In the genomic region with DNA sequence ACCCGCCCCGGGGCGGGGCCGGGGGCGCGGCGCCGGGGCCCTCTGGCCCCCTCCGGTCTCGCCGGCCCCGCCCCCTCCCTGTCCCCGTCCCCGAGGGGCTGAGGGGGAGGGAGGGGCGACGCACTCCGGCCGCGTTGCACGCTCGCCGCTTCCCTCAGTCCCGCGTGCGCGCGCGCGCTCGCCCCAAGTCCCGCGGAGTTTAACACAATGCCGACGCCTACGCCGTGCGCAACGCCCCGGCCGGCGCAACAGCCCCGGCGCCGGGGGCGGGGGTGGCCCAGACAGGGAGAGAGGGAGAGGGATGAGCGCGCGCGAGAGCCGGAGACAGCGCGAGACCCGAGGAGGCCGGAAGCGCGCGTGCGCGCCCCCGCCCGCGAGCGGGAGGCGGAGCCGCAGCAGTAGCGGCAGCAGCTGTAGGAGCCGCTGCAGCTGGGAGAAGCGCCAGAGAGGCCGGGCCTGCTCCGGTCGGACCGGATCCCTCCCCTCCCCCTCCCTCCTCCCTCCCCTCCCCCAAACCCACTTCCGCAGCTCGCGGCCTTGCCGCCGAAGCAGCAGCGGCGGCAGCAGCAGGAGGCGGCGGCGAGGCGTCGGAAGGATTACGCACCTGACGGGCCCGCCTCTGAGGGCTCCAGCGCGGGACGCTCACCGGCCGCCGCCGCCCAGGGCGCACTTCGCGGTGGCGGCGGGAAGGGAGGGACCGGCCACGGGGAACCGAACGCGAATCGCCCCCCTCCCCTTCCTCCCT, we compare ENCODE assay signal across 1 cellular context.
A peak's percentile ranks its signal among the peaks of the same experiment; 100 is the strongest.
TF ChIP-seq lines count a peak whose summit lies in the region.

No MANE protein-coding gene starts in this region.

TF ChIP-seq in K562, 482 proteins besides CTCF, POLR2A, EP300 and RAD21 (continued from another document):
- TF ChIP-seq, protein P1, sequence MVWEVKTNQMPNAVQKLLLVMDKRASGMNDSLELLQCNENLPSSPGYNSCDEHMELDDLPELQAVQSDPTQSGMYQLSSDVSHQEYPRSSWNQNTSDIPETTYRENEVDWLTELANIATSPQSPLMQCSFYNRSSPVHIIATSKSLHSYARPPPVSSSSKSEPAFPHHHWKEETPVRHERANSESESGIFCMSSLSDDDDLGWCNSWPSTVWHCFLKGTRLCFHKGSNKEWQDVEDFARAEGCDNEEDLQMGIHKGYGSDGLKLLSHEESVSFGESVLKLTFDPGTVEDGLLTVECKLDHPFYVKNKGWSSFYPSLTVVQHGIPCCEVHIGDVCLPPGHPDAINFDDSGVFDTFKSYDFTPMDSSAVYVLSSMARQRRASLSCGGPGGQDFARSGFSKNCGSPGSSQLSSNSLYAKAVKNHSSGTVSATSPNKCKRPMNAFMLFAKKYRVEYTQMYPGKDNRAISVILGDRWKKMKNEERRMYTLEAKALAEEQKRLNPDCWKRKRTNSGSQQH (CRISPR knock-in tag; IDR thresholded peaks at IDR 0.05), result no peak
- TF ChIP-seq ZNF644 (tag; IDR thresholded peaks at IDR 0.05; ENCODE audit: low read depth), result peak; percentile 8; the same call in 1 of the 2 replicates
TF ChIP-seq in K562: peak in this region for 110.
